3 cellular contexts compared by ENCODE assay signal in genomic region chr15:97717806-97718205, GRCh38.
"Had no signal": no experiment of that assay in that cellular context is flagged by ENCODE, and none has a peak within 500 bp of the region (broad histone marks: within the 10 kb centered on the region; RNA-seq: fewer than 3 reads in every experiment).

No MANE protein-coding gene starts in this region.

- DNase-seq: GDM1, GF-D8 had no signal

- H3K4me3 ChIP-seq: GM12878 had no signal

- ATAC-seq: GM12878 had no signal
